In genomic region chr12:51048601-51049369, GRCh38 we compare ENCODE assay signal across 1 cellular context.
TF ChIP-seq lines count a peak whose summit lies in the region.

No MANE protein-coding gene starts in this region.

TF ChIP-seq in HepG2, 621 proteins besides CTCF, POLR2A, EP300 and RAD21 (continued from another document):
- no peak for TF ChIP-seq IRF1 (CRISPR knock-in tag; IDR thresholded peaks at IDR 0.05; ENCODE audit: low read depth)
- TF ChIP-seq ZNF546 (CRISPR knock-in tag; conservative IDR thresholded peaks at IDR 0.05): 0 out of 2 replicates have a peak, but pooled peaks have one; percentile 30
- TF ChIP-seq ZNF136 (CRISPR knock-in tag; IDR thresholded peaks at IDR 0.05; ENCODE audit: low read depth): 0 out of 2 replicates have a peak, but pooled peaks have one; percentile 14
- TF ChIP-seq ZNF333 (CRISPR knock-in tag; IDR thresholded peaks at IDR 0.05; ENCODE audit: borderline replicate concordance): 0 out of 2 replicates have a peak, but pooled peaks have one; percentile 41
- peak; percentile 43; the same call in 1 of the 2 replicates for TF ChIP-seq SNAI1 (CRISPR knock-in tag; IDR thresholded peaks at IDR 0.05; ENCODE audit: borderline replicate concordance)
- TF ChIP-seq TEAD2 (CRISPR knock-in tag; IDR thresholded peaks at IDR 0.05): no peak
- TF ChIP-seq SP140L (CRISPR knock-in tag; IDR thresholded peaks at IDR 0.05; ENCODE audit: borderline replicate concordance): no peak
- no peak for TF ChIP-seq U2AF1 (optimal IDR thresholded peaks at IDR 0.05; ENCODE audit: low read depth, low read length)
- TF ChIP-seq GZF1 (CRISPR knock-in tag; IDR thresholded peaks at IDR 0.05): 0 out of 2 replicates have a peak, but pooled peaks have one; percentile 64
- 0 out of 2 replicates have a peak, but pooled peaks have one; percentile 49 for TF ChIP-seq ZBTB42 (CRISPR knock-in tag; IDR thresholded peaks at IDR 0.05)
- 0 out of 2 replicates have a peak, but pooled peaks have one; percentile 9 for TF ChIP-seq ZNF710 (CRISPR knock-in tag; IDR thresholded peaks at IDR 0.05; ENCODE audit: borderline replicate concordance)
- TF ChIP-seq PRPF4 (IDR thresholded peaks at IDR 0.05; ENCODE audit: low read depth, low read length, poor library complexity, severe bottlenecking): no peak
- TF ChIP-seq, protein P1, sequence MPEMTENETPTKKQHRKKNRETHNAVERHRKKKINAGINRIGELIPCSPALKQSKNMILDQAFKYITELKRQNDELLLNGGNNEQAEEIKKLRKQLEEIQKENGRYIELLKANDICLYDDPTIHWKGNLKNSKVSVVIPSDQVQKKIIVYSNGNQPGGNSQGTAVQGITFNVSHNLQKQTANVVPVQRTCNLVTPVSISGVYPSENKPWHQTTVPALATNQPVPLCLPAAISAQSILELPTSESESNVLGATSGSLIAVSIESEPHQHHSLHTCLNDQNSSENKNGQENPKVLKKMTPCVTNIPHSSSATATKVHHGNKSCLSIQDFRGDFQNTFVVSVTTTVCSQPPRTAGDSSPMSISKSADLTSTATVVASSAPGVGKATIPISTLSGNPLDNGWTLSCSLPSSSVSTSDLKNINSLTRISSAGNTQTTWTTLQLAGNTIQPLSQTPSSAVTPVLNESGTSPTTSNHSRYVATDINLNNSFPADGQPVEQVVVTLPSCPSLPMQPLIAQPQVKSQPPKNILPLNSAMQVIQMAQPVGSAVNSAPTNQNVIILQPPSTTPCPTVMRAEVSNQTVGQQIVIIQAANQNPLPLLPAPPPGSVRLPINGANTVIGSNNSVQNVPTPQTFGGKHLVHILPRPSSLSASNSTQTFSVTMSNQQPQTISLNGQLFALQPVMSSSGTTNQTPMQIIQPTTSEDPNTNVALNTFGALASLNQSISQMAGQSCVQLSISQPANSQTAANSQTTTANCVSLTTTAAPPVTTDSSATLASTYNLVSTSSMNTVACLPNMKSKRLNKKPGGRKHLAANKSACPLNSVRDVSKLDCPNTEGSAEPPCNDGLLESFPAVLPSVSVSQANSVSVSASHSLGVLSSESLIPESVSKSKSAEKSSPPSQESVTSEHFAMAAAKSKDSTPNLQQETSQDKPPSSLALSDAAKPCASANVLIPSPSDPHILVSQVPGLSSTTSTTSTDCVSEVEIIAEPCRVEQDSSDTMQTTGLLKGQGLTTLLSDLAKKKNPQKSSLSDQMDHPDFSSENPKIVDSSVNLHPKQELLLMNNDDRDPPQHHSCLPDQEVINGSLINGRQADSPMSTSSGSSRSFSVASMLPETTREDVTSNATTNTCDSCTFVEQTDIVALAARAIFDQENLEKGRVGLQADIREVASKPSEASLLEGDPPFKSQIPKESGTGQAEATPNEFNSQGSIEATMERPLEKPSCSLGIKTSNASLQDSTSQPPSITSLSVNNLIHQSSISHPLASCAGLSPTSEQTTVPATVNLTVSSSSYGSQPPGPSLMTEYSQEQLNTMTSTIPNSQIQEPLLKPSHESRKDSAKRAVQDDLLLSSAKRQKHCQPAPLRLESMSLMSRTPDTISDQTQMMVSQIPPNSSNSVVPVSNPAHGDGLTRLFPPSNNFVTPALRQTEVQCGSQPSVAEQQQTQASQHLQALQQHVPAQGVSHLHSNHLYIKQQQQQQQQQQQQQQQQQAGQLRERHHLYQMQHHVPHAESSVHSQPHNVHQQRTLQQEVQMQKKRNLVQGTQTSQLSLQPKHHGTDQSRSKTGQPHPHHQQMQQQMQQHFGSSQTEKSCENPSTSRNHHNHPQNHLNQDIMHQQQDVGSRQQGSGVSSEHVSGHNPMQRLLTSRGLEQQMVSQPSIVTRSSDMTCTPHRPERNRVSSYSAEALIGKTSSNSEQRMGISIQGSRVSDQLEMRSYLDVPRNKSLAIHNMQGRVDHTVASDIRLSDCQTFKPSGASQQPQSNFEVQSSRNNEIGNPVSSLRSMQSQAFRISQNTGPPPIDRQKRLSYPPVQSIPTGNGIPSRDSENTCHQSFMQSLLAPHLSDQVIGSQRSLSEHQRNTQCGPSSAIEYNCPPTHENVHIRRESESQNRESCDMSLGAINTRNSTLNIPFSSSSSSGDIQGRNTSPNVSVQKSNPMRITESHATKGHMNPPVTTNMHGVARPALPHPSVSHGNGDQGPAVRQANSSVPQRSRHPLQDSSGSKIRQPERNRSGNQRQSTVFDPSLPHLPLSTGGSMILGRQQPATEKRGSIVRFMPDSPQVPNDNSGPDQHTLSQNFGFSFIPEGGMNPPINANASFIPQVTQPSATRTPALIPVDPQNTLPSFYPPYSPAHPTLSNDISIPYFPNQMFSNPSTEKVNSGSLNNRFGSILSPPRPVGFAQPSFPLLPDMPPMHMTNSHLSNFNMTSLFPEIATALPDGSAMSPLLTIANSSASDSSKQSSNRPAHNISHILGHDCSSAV (CRISPR knock-in tag; IDR thresholded peaks at IDR 0.05; ENCODE audit: borderline replicate concordance): no peak
- no peak for TF ChIP-seq EEA1 (CRISPR knock-in tag; IDR thresholded peaks at IDR 0.05; ENCODE audit: borderline replicate concordance)
- TF ChIP-seq, protein P2, sequence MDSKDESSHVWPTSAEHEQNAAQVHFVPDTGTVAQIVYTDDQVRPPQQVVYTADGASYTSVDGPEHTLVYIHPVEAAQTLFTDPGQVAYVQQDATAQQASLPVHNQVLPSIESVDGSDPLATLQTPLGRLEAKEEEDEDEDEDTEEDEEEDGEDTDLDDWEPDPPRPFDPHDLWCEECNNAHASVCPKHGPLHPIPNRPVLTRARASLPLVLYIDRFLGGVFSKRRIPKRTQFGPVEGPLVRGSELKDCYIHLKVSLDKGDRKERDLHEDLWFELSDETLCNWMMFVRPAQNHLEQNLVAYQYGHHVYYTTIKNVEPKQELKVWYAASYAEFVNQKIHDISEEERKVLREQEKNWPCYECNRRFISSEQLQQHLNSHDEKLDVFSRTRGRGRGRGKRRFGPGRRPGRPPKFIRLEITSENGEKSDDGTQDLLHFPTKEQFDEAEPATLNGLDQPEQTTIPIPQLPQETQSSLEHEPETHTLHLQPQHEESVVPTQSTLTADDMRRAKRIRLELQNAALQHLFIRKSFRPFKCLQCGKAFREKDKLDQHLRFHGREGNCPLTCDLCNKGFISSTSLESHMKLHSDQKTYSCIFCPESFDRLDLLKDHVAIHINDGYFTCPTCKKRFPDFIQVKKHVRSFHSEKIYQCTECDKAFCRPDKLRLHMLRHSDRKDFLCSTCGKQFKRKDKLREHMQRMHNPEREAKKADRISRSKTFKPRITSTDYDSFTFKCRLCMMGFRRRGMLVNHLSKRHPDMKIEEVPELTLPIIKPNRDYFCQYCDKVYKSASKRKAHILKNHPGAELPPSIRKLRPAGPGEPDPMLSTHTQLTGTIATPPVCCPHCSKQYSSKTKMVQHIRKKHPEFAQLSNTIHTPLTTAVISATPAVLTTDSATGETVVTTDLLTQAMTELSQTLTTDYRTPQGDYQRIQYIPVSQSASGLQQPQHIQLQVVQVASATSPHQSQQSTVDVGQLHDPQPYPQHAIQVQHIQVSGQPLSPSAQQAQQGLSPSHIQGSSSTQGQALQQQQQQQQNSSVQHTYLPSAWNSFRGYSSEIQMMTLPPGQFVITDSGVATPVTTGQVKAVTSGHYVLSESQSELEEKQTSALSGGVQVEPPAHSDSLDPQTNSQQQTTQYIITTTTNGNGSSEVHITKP (CRISPR knock-in tag; IDR thresholded peaks at IDR 0.05; ENCODE audit: low read depth): no peak
